In genomic region chr7:129041142-129041928, GRCh38 we compare ENCODE assay signal across 15 cellular contexts. TPM values are rescaled to one million over a fixed set of nuclear protein-coding genes. Genes with fewer than 3 reads are reported as not detected.
A peak's percentile ranks its signal among the peaks of the same experiment; 100 is the strongest.
DNase-seq lines count a peak whose midpoint lies in the region; ATAC-seq and FAIRE-seq lines count a peak whose summit lies in the region.
"Had no signal": no experiment of that assay in that cellular context is flagged by ENCODE, and none has a peak within 500 bp of the region (broad histone marks: within the 10 kb centered on the region; RNA-seq: fewer than 3 reads in every experiment).

No MANE protein-coding gene starts in this region.

- no peak overlapping the region for H3K14ac ChIP-seq in neuronal stem cell (ENCODE audit: low read length)

- peaks cover 43% of the 10 kb centered on the region for H3K4me1 Mint-ChIP-seq in activated CD8-positive, alpha-beta memory T cell treated with anti-CD3 and anti-CD28 coated beads, Interleukin-2, amount 10 ng/mL, durations not matched to agents 7 days and 5 days

- WGBS in neuronal stem cell (ENCODE audit: extremely low coverage in 2 of 2, insufficient read length in 2 of 2, insufficient replicate concordance in 1 of 2), 2 donors = no CpG with 5 or more reads among the region's 2 CpGs

- H3K9me3 ChIP-seq in neuronal stem cell (replicated peaks in 1 of 2; ENCODE audit: control insufficient read depth in 2 of 2, insufficient read depth in 1 of 2, low read depth in 1 of 2, low read length in 2 of 2) = no peaks in the 10 kb centered on the region
- H3K9me3 ChIP-seq: left ventricle myocardium inferior, uterus had no signal

- H3K4me3 ChIP-seq in neuronal stem cell (ENCODE audit: low read length in 2 of 2) = no peak overlapping the region
- H3K4me3 ChIP-seq: left ventricle myocardium inferior, smooth muscle cell, uterus had no signal

- no peak overlapping the region for H3K4ac ChIP-seq in neuronal stem cell (ENCODE audit: low read length)

- no peak overlapping the region for H4K91ac ChIP-seq in neuronal stem cell (ENCODE audit: low read depth, low read length, poor library complexity)

- peaks cover 14 to 17% of the 10 kb centered on the region in 2 donors for H3K4me1 ChIP-seq in neuronal stem cell (ENCODE audit: control insufficient read depth in 2 of 2, insufficient read depth in 1 of 2, low read depth in 1 of 2, low read length in 2 of 2)
- H3K4me1 ChIP-seq: uterus had no signal

- peak overlapping the region; percentile 12 for H3K4me2 ChIP-seq in neuronal stem cell (ENCODE audit: insufficient read depth, low read length, poor library complexity, severe bottlenecking)
- H3K4me2 ChIP-seq: smooth muscle cell had no signal

- ATAC-seq in activated CD8-positive, alpha-beta memory T cell treated with anti-CD3 and anti-CD28 coated beads, Interleukin-2, amount 10 ng/mL, durations not matched to agents 7 days and 5 days = peak; percentile 45
- peak; percentile 60 for ATAC-seq in HG02852 (IDR thresholded peaks at IDR 0.05; ENCODE audit: unreplicated experiment)
- ATAC-seq in GM21576 (IDR thresholded peaks at IDR 0.05; ENCODE audit: unreplicated experiment) = no peak

- H3K4me3 Mint-ChIP-seq in activated CD8-positive, alpha-beta memory T cell treated with anti-CD3 and anti-CD28 coated beads, Interleukin-2, amount 10 ng/mL, durations not matched to agents 7 days and 5 days = no peak overlapping the region

- H2BK120ac ChIP-seq in neuronal stem cell (ENCODE audit: low read depth, low read length) = no peak overlapping the region

- peak overlapping the region; percentile 49 for H3K18ac ChIP-seq in neuronal stem cell (ENCODE audit: low read length)

- no peaks in the 10 kb centered on the region for H3K27me3 Mint-ChIP-seq in activated CD8-positive, alpha-beta memory T cell treated with anti-CD3 and anti-CD28 coated beads, Interleukin-2, amount 10 ng/mL, durations not matched to agents 7 days and 5 days

- H2BK12ac ChIP-seq in neuronal stem cell (ENCODE audit: low read length) = no peak overlapping the region

- H3K27ac ChIP-seq in neuronal stem cell (replicated peaks; ENCODE audit: low read length) = peak overlapping the region; percentile 93
- H3K27ac ChIP-seq: left ventricle myocardium inferior, uterus, VCaP had no signal

- no peak overlapping the region for H3K23ac ChIP-seq in neuronal stem cell (ENCODE audit: low read depth, low read length, poor library complexity)

- H3K27ac Mint-ChIP-seq in activated CD8-positive, alpha-beta memory T cell treated with anti-CD3 and anti-CD28 coated beads, Interleukin-2, amount 10 ng/mL, durations not matched to agents 7 days and 5 days = peak overlapping the region; percentile 63

- no peak for FAIRE-seq in HTR-8/SVneo (lab: Jason Lieb, UNC)

- no peaks in the 10 kb centered on the region for H3K27me3 ChIP-seq in neuronal stem cell (ENCODE audit: control insufficient read depth in 3 of 3, insufficient read depth in 3 of 3, low read depth in 1 of 3, low read length in 3 of 3)
- H3K27me3 ChIP-seq: uterus had no signal

- no peak overlapping the region for H2BK15ac ChIP-seq in neuronal stem cell (ENCODE audit: low read length)

- H3K9me3 Mint-ChIP-seq in activated CD8-positive, alpha-beta memory T cell treated with anti-CD3 and anti-CD28 coated beads, Interleukin-2, amount 10 ng/mL, durations not matched to agents 7 days and 5 days (ENCODE audit: low read depth) = no peaks in the 10 kb centered on the region

- H3K36me3 ChIP-seq in neuronal stem cell (replicated peaks in 1 of 2; ENCODE audit: control insufficient read depth in 2 of 2, insufficient read depth in 2 of 2, low read length in 2 of 2) = peaks cover 5 to 47% of the 10 kb centered on the region in 2 donors
- H3K36me3 ChIP-seq: uterus had no signal

- H3K36me3 Mint-ChIP-seq in activated CD8-positive, alpha-beta memory T cell treated with anti-CD3 and anti-CD28 coated beads, Interleukin-2, amount 10 ng/mL, durations not matched to agents 7 days and 5 days = peaks cover 38% of the 10 kb centered on the region

- H4K8ac ChIP-seq in neuronal stem cell (ENCODE audit: low read depth, low read length) = no peak overlapping the region

- CTCF ChIA-PET in activated CD8-positive, alpha-beta memory T cell treated with anti-CD3 and anti-CD28 coated beads, Interleukin-2, amount 10 ng/mL, durations not matched to agents 7 days and 5 days (lab: Charles Lee) = interaction anchor here (1.1 to 1.8 kb wide), 3 partner anchors 18 to 78 kb away, joined by 3 to 10 read pairs (median 4); no protein-coding TSS in a partner anchor

- H3K79me1 ChIP-seq in neuronal stem cell (ENCODE audit: low read depth, low read length) = no peaks in the 10 kb centered on the region

- no peak overlapping the region for H2BK5ac ChIP-seq in neuronal stem cell (ENCODE audit: low read length)

- H3K9ac ChIP-seq in neuronal stem cell (ENCODE audit: low read depth, low read length, poor library complexity) = no peak overlapping the region

- DNase-seq in activated CD8-positive, alpha-beta memory T cell treated with anti-CD3 and anti-CD28 coated beads, Interleukin-2, amount 10 ng/mL, durations not matched to agents 7 days and 5 days = no peak
- DNase-seq in activated CD8-positive, alpha-beta memory T cell treated with anti-CD3 and anti-CD28 coated beads for 24 hours = no peak
- DNase-seq in astrocyte of the hippocampus (ENCODE audit: low read depth, low spot score) (peak; percentile 34), neuronal stem cell (ENCODE audit: low spot score) (peak; percentile 45), NCI-H345 (lab: John Stamatoyannopoulos, UW) (no peak), HTR-8/SVneo (ENCODE audit: insufficient read length, low spot score) (no peak)
- DNase-seq: effector memory CD4-positive, alpha-beta T cell; left ventricle myocardium inferior; NCI-H446; nucleus accumbens; uterus had no signal

- H2AFZ ChIP-seq in neuronal stem cell (ENCODE audit: low read length) = no peak overlapping the region

- no peak overlapping the region for H2AK5ac ChIP-seq in neuronal stem cell (ENCODE audit: low read depth, low read length)

RNA-seq across cellular contexts. Expression of gene TNPO3, which starts 13.6 kb away (rescaled TPM):
- total RNA-seq in activated CD8-positive, alpha-beta memory T cell treated with anti-CD3 and anti-CD28 coated beads, Interleukin-2, amount 10 ng/mL, durations not matched to agents 7 days and 5 days = 10 to 100 TPM; 51.9 to 55.8 TPM
- 44.8 TPM for polyA plus RNA-seq in neuronal stem cell (2013, experiment 1 of 2)
- 46.5 TPM for polyA plus RNA-seq in neuronal stem cell (2013, experiment 2 of 2)

Comparison
In these comparisons a context has a peak if more than half of its experiments do, and no peak if none do; other contexts are left out.
1. DNase-seq: peak in astrocyte of the hippocampus (single experiment) and neuronal stem cell (single experiment); none in activated CD8-positive, alpha-beta memory T cell treated with anti-CD3 and anti-CD28 coated beads, Interleukin-2, amount 10 ng/mL, durations not matched to agents 7 days and 5 days (single experiment), activated CD8-positive, alpha-beta memory T cell treated with anti-CD3 and anti-CD28 coated beads for 24 hours (single experiment), NCI-H345 (single experiment) and HTR-8/SVneo (single experiment).